Comparison of ENCODE assay signal across 1 cellular context in genomic region chr6:6793388-6794250, GRCh38.
TF ChIP-seq lines count a peak whose summit lies in the region.

No MANE protein-coding gene starts in this region.

TF ChIP-seq in GM12878, 131 proteins besides CTCF, POLR2A, EP300 and RAD21 (continued from another document):
- TF ChIP-seq PKNOX1 (IDR thresholded peaks at IDR 0.05) (no peak), EED (IDR thresholded peaks at IDR 0.05; ENCODE audit: low read depth) (peak; percentile 53), JUNB (IDR thresholded peaks at IDR 0.05) (no peak), EGR1 (IDR thresholded peaks at IDR 0.05; ENCODE audit: borderline replicate concordance in 1 of 2, low read depth in 2 of 2, low read length in 2 of 2) (no peak), CHD4 (IDR thresholded peaks at IDR 0.05) (no peak), ETV6 (conservative IDR thresholded peaks at IDR 0.05 in 1 of 2, IDR thresholded peaks at IDR 0.05 in 1 of 2; ENCODE audit: borderline replicate concordance in 1 of 2, low read depth in 1 of 2) (peak in 1 of 2 experiments; percentile 45; a peak in 1 of 4 replicates), SP1 (IDR thresholded peaks at IDR 0.05; ENCODE audit: low read depth, low read length) (no peak), ZSCAN29 (IDR thresholded peaks at IDR 0.05) (no peak), ZNF207 (IDR thresholded peaks at IDR 0.05; ENCODE audit: borderline replicate concordance) (no peak), NR2C2 (IDR thresholded peaks at IDR 0.05; ENCODE audit: borderline replicate concordance, control insufficient read depth, insufficient read length, low read depth) (no peak), ASH2L (IDR thresholded peaks at IDR 0.05; ENCODE audit: borderline replicate concordance, low read depth) (no peak), BACH1 (IDR thresholded peaks at IDR 0.05; ENCODE audit: borderline replicate concordance) (no peak), HCFC1 (IDR thresholded peaks at IDR 0.05; ENCODE audit: low read length) (no peak), SPI1 (IDR thresholded peaks at IDR 0.05; ENCODE audit: borderline replicate concordance, insufficient read depth, low read depth, low read length) (peak; percentile 59; the same call in 1 of the 2 replicates), STAT1 (conservative IDR thresholded peaks at IDR 0.05) (no peak), IKZF2 (IDR thresholded peaks at IDR 0.05) (no peak), NFXL1 (IDR thresholded peaks at IDR 0.05; ENCODE audit: borderline replicate concordance) (no peak), ZNF24 (IDR thresholded peaks at IDR 0.05) (no peak), KDM1A (IDR thresholded peaks at IDR 0.05; ENCODE audit: borderline replicate concordance) (no peak), SRF (IDR thresholded peaks at IDR 0.05; ENCODE audit: low read depth in 2 of 2, low read length in 2 of 2) (0 out of 4 replicates have a peak, but pooled peaks of 1 of the 2 experiments have one; percentile 55), ZZZ3 (IDR thresholded peaks at IDR 0.05; ENCODE audit: control insufficient read depth, insufficient read length, low read depth) (no peak), RUNX3 (IDR thresholded peaks at IDR 0.05; ENCODE audit: low read length) (peak; percentile 83), RAD51 (IDR thresholded peaks at IDR 0.05) (no peak), MLLT1 (IDR thresholded peaks at IDR 0.05) (no peak), POU2F2 (IDR thresholded peaks at IDR 0.05; ENCODE audit: borderline replicate concordance, low read depth, low read length) (no peak), IKZF1 (conservative IDR thresholded peaks at IDR 0.05) (peak; percentile 30; the same call in 1 of the 2 replicates), RFX5 (IDR thresholded peaks at IDR 0.05; ENCODE audit: low read depth, low read length) (no peak), STAT3 (IDR thresholded peaks at IDR 0.05; ENCODE audit: low read depth, low read length) (no peak), CUX1 (IDR thresholded peaks at IDR 0.05; ENCODE audit: insufficient replicate concordance, low read depth, low read length) (no peak)
- TF ChIP-seq, protein P1, sequence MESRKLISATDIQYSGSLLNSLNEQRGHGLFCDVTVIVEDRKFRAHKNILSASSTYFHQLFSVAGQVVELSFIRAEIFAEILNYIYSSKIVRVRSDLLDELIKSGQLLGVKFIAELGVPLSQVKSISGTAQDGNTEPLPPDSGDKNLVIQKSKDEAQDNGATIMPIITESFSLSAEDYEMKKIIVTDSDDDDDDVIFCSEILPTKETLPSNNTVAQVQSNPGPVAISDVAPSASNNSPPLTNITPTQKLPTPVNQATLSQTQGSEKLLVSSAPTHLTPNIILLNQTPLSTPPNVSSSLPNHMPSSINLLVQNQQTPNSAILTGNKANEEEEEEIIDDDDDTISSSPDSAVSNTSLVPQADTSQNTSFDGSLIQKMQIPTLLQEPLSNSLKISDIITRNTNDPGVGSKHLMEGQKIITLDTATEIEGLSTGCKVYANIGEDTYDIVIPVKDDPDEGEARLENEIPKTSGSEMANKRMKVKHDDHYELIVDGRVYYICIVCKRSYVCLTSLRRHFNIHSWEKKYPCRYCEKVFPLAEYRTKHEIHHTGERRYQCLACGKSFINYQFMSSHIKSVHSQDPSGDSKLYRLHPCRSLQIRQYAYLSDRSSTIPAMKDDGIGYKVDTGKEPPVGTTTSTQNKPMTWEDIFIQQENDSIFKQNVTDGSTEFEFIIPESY (IDR thresholded peaks at IDR 0.05) = no peak
- TF ChIP-seq, protein P2, sequence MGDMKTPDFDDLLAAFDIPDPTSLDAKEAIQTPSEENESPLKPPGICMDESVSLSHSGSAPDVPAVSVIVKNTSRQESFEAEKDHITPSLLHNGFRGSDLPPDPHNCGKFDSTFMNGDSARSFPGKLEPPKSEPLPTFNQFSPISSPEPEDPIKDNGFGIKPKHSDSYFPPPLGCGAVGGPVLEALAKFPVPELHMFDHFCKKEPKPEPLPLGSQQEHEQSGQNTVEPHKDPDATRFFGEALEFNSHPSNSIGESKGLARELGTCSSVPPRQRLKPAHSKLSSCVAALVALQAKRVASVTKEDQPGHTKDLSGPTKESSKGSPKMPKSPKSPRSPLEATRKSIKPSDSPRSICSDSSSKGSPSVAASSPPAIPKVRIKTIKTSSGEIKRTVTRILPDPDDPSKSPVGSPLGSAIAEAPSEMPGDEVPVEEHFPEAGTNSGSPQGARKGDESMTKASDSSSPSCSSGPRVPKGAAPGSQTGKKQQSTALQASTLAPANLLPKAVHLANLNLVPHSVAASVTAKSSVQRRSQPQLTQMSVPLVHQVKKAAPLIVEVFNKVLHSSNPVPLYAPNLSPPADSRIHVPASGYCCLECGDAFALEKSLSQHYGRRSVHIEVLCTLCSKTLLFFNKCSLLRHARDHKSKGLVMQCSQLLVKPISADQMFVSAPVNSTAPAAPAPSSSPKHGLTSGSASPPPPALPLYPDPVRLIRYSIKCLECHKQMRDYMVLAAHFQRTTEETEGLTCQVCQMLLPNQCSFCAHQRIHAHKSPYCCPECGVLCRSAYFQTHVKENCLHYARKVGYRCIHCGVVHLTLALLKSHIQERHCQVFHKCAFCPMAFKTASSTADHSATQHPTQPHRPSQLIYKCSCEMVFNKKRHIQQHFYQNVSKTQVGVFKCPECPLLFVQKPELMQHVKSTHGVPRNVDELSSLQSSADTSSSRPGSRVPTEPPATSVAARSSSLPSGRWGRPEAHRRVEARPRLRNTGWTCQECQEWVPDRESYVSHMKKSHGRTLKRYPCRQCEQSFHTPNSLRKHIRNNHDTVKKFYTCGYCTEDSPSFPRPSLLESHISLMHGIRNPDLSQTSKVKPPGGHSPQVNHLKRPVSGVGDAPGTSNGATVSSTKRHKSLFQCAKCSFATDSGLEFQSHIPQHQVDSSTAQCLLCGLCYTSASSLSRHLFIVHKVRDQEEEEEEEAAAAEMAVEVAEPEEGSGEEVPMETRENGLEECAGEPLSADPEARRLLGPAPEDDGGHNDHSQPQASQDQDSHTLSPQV (IDR thresholded peaks at IDR 0.05) = no peak
TF ChIP-seq in GM12878: peak in this region for 6.
